In the genomic region with DNA sequence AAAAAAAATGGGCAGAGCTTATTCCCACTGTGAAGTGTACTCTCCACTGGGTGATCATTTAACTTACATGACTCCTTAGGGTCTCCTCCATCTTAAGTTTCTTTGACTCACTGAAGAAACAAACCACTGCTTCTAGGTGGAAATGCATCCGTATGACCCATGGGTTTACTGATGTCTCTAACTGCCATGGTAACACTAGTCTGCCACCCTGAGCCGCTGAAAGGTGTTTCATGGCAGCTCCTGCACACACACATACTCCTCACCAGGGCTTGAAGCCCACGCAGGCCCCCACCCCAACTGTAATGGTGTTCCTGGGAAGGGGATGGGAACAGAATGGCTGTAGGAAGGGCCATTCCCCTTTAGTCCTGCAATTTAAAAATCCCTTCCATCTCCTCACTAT, we compare ENCODE assay signal across 18 cellular contexts. TPM values are rescaled to one million over a fixed set of nuclear protein-coding genes. Genes with fewer than 3 reads are reported as not detected.
A peak's percentile ranks its signal among the peaks of the same experiment; 100 is the strongest.
DNase-seq lines count a peak whose midpoint lies in the region; ATAC-seq, FAIRE-seq and TF ChIP-seq lines count a peak whose summit lies in the region.
"Had no signal": no experiment of that assay in that cellular context is flagged by ENCODE, and none has a peak within 500 bp of the region (broad histone marks: within the 10 kb centered on the region; RNA-seq: fewer than 3 reads in every experiment).

No MANE protein-coding gene starts in this region.

- H3K9me3 ChIP-seq in Loucy (ENCODE audit: insufficient read depth, low read depth, low read length) (no peaks in the 10 kb centered on the region), trophoblast cell (ENCODE audit: insufficient read depth, low read depth, low read length) (no peaks in the 10 kb centered on the region)
- H3K9me3 ChIP-seq: Caco-2 had no signal

- H2BK12ac ChIP-seq in trophoblast cell (ENCODE audit: low read length), result no peak overlapping the region

- peaks cover 13% of the 10 kb centered on the region for H3K4me1 Mint-ChIP-seq in activated CD8-positive, alpha-beta memory T cell treated with anti-CD3 and anti-CD28 coated beads, Interleukin-2, amount 10 ng/mL, durations not matched to agents 7 days and 5 days
- peaks cover 49% of the 10 kb centered on the region for H3K4me1 Mint-ChIP-seq in central memory CD8-positive, alpha-beta T cell

- H3K36me3 ChIP-seq in Loucy (ENCODE audit: insufficient read depth, low read length) (no peaks in the 10 kb centered on the region; the same call in 1 of the 2 replicates), trophoblast cell (ENCODE audit: control insufficient read depth in 1 of 2, insufficient read depth in 2 of 2, low read length in 2 of 2) (peaks cover 3 to 7% of the 10 kb centered on the region in 2 experiments)

- H3K4me2 ChIP-seq in Loucy (ENCODE audit: low read depth, low read length, poor library complexity, severe bottlenecking), result no peak overlapping the region
- no peak overlapping the region for H3K4me2 ChIP-seq in trophoblast cell (ENCODE audit: low read length)

- H3K4me3 ChIP-seq in Loucy (ENCODE audit: low read length, poor library complexity, severe bottlenecking) (no peak overlapping the region), trophoblast cell (ENCODE audit: low read depth, low read length) (no peak overlapping the region)

- H2AK5ac ChIP-seq in trophoblast cell (ENCODE audit: low read length), result no peak overlapping the region

- peaks cover 13% of the 10 kb centered on the region for H4K20me1 ChIP-seq in Loucy (ENCODE audit: insufficient read depth, low read length, poor library complexity, severe bottlenecking)

- no peaks in the 10 kb centered on the region for H3K79me1 ChIP-seq in trophoblast cell (ENCODE audit: low read length)

- TF ChIP-seq CTCF in Loucy (conservative IDR thresholded peaks at IDR 0.05; ENCODE audit: low read length) (no peak), foreskin keratinocyte (conservative IDR thresholded peaks at IDR 0.05) (no peak)

- no peaks in the 10 kb centered on the region for H3K9me3 Mint-ChIP-seq in activated CD8-positive, alpha-beta memory T cell treated with anti-CD3 and anti-CD28 coated beads, Interleukin-2, amount 10 ng/mL, durations not matched to agents 7 days and 5 days (ENCODE audit: low read depth)
- H3K9me3 Mint-ChIP-seq in central memory CD8-positive, alpha-beta T cell, result no peaks in the 10 kb centered on the region

- no peak overlapping the region for H2BK120ac ChIP-seq in trophoblast cell (ENCODE audit: insufficient read depth, low read length, poor library complexity)

- no CpG with 5 or more reads among the region's 3 CpGs for WGBS in trophoblast cell (ENCODE audit: extremely low coverage, insufficient coverage, insufficient read length)

- H3K14ac ChIP-seq in trophoblast cell (ENCODE audit: low read length), result no peak overlapping the region

- H3K27ac ChIP-seq in trophoblast cell (ENCODE audit: low read depth, low read length) (no peak overlapping the region), foreskin keratinocyte (no peak overlapping the region)

- no peaks in the 10 kb centered on the region for H3K27me3 ChIP-seq in Loucy (ENCODE audit: insufficient read depth, low read length, poor library complexity, severe bottlenecking)
- no peaks in the 10 kb centered on the region for H3K27me3 ChIP-seq in trophoblast cell (ENCODE audit: insufficient read depth, low read length)
- H3K27me3 ChIP-seq in foreskin keratinocyte, result no peaks in the 10 kb centered on the region

- ATAC-seq in activated CD8-positive, alpha-beta memory T cell treated with anti-CD3 and anti-CD28 coated beads, Interleukin-2, amount 10 ng/mL, durations not matched to agents 7 days and 5 days, result no peak
- no peak for ATAC-seq in central memory CD8-positive, alpha-beta T cell (replicated peaks; ENCODE audit: extremely low read depth, poor library complexity, severe bottlenecking)
- no peak for ATAC-seq in foreskin keratinocyte
- ATAC-seq: HepG2 had no signal

- H3K27me3 Mint-ChIP-seq in activated CD8-positive, alpha-beta memory T cell treated with anti-CD3 and anti-CD28 coated beads, Interleukin-2, amount 10 ng/mL, durations not matched to agents 7 days and 5 days, result no peaks in the 10 kb centered on the region
- no peaks in the 10 kb centered on the region for H3K27me3 Mint-ChIP-seq in central memory CD8-positive, alpha-beta T cell

- H3K79me2 ChIP-seq in Loucy (ENCODE audit: insufficient read depth, low read length) (peaks cover 96% of the 10 kb centered on the region), trophoblast cell (ENCODE audit: control insufficient read depth, insufficient read depth, low read length, poor library complexity) (peaks cover 8% of the 10 kb centered on the region)

- no peak overlapping the region for H4K91ac ChIP-seq in trophoblast cell (ENCODE audit: low read depth, low read length)

- H3K23ac ChIP-seq in trophoblast cell (ENCODE audit: low read length), result no peak overlapping the region

- no peak for FAIRE-seq in HTR-8/SVneo (lab: Jason Lieb, UNC)
- FAIRE-seq: GM18507, HepG2 had no signal

- peak overlapping the region; percentile 24 for H3K4ac ChIP-seq in trophoblast cell (ENCODE audit: low read depth, low read length)

- H3K18ac ChIP-seq in trophoblast cell (ENCODE audit: low read length), result no peak overlapping the region

- peaks cover 4% of the 10 kb centered on the region; the same call in 1 of the 2 replicates for H3F3A ChIP-seq in Loucy (ENCODE audit: low read depth)

- no peak overlapping the region for H4K12ac ChIP-seq in trophoblast cell (ENCODE audit: low read depth, low read length)

- H3K27ac Mint-ChIP-seq in activated CD8-positive, alpha-beta memory T cell treated with anti-CD3 and anti-CD28 coated beads, Interleukin-2, amount 10 ng/mL, durations not matched to agents 7 days and 5 days, result no peak overlapping the region
- H3K27ac Mint-ChIP-seq in central memory CD8-positive, alpha-beta T cell (ENCODE audit: low read depth), result peak overlapping the region; percentile 38

- no peak overlapping the region for H4K8ac ChIP-seq in trophoblast cell (ENCODE audit: low read depth, low read length)

- CTCF ChIA-PET in activated CD8-positive, alpha-beta memory T cell treated with anti-CD3 and anti-CD28 coated beads, Interleukin-2, amount 10 ng/mL, durations not matched to agents 7 days and 5 days (lab: Charles Lee), result no interaction called here

- no peak overlapping the region for H3K4me3 Mint-ChIP-seq in activated CD8-positive, alpha-beta memory T cell treated with anti-CD3 and anti-CD28 coated beads, Interleukin-2, amount 10 ng/mL, durations not matched to agents 7 days and 5 days
- no peak overlapping the region for H3K4me3 Mint-ChIP-seq in central memory CD8-positive, alpha-beta T cell

- H2AFZ ChIP-seq in Loucy (ENCODE audit: low read length) (no peak overlapping the region), trophoblast cell (ENCODE audit: insufficient read depth, low read length, poor library complexity) (no peak overlapping the region)

- peak overlapping the region; percentile 9 for H3K9ac ChIP-seq in Loucy (ENCODE audit: low read depth, low read length, poor library complexity, severe bottlenecking)
- no peak overlapping the region for H3K9ac ChIP-seq in trophoblast cell (ENCODE audit: low read length)

- H2BK5ac ChIP-seq in trophoblast cell (ENCODE audit: low read depth, low read length, poor library complexity), result no peak overlapping the region

- H3K4me1 ChIP-seq in Loucy (ENCODE audit: insufficient read depth, low read length, poor library complexity, severe bottlenecking) (peaks cover 34% of the 10 kb centered on the region), trophoblast cell (ENCODE audit: control insufficient read depth in 1 of 2, insufficient read depth in 2 of 2, low read length in 2 of 2) (no peaks in the 10 kb centered on the region), foreskin keratinocyte (peaks cover 23% of the 10 kb centered on the region)

- H3K36me3 Mint-ChIP-seq in activated CD8-positive, alpha-beta memory T cell treated with anti-CD3 and anti-CD28 coated beads, Interleukin-2, amount 10 ng/mL, durations not matched to agents 7 days and 5 days, result peaks cover 23% of the 10 kb centered on the region
- H3K36me3 Mint-ChIP-seq in central memory CD8-positive, alpha-beta T cell (ENCODE audit: insufficient read depth), result peaks cover 8% of the 10 kb centered on the region

- H3K9me2 ChIP-seq in Loucy (replicated peaks; ENCODE audit: low read depth, low read length), result no peaks in the 10 kb centered on the region

- peak; percentile 15 for DNase-seq in activated CD8-positive, alpha-beta memory T cell treated with anti-CD3 and anti-CD28 coated beads, Interleukin-2, amount 50 U/mL, for 48 hours
- no peak for DNase-seq in activated CD8-positive, alpha-beta memory T cell treated with anti-CD3 and anti-CD28 coated beads, Interleukin-2, amount 10 ng/mL, durations not matched to agents 7 days and 5 days
- DNase-seq in central memory CD8-positive, alpha-beta T cell (ENCODE audit: low spot score in 2 of 2), result no peak
- DNase-seq in trophoblast cell (no peak), foreskin keratinocyte (no peak), HTR-8/SVneo (ENCODE audit: insufficient read length, low spot score) (no peak), NCI-H2029 (lab: John Stamatoyannopoulos, UW) (no peak)
- DNase-seq: C1 segment of cervical spinal cord, Caco-2, H7, MV-4-11, NCI-H1417 treated with DMSO at 0.1 percent for 48 hours, NCI-H2081 treated with DMSO at 0.1 percent for 48 hours, NCI-H345, NCI-H69 had no signal

RNA-seq across cellular contexts. Expression of gene HDLBP, which starts 27.0 kb away (rescaled TPM):
- total RNA-seq in activated CD8-positive, alpha-beta memory T cell treated with anti-CD3 and anti-CD28 coated beads, Interleukin-2, amount 10 ng/mL, durations not matched to agents 7 days and 5 days, result 100 to 1,000 TPM; 176 to 232 TPM
- 771 and 822 TPM in 2 replicates for polyA plus RNA-seq in trophoblast cell (2013)
- total RNA-seq in foreskin keratinocyte, result 521 and 562 TPM in 2 replicates
- 411 and 420 TPM in 2 replicates for polyA plus RNA-seq in foreskin keratinocyte

RNA-seq across cellular contexts. Expression of gene SEPTIN2, which starts 27.2 kb away (rescaled TPM):
- total RNA-seq in activated CD8-positive, alpha-beta memory T cell treated with anti-CD3 and anti-CD28 coated beads, Interleukin-2, amount 10 ng/mL, durations not matched to agents 7 days and 5 days, result 100 to 1,000 TPM; 242 to 290 TPM
- polyA plus RNA-seq in trophoblast cell (2013), result 334 and 340 TPM in 2 replicates
- total RNA-seq in foreskin keratinocyte, result 257 and 274 TPM in 2 replicates
- polyA plus RNA-seq in foreskin keratinocyte, result 110 and 131 TPM in 2 replicates
